Comparison of ENCODE assay signal across 11 cellular contexts in genomic region chr1:225657462-225657989, GRCh38. TPM values are rescaled to one million over a fixed set of nuclear protein-coding genes. Genes with fewer than 3 reads are reported as not detected.
DNase-seq lines count a peak whose midpoint lies in the region; ATAC-seq and TF ChIP-seq lines count a peak whose summit lies in the region.
"Had no signal": no experiment of that assay in that cellular context is flagged by ENCODE, and none has a peak within 500 bp of the region (broad histone marks: within the 10 kb centered on the region; RNA-seq: fewer than 3 reads in every experiment).

No MANE protein-coding gene starts in this region.

- H3K9me2 ChIP-seq in GM23248 (ENCODE audit: insufficient read depth), result no peaks in the 10 kb centered on the region

- TF ChIP-seq CTCF in fibroblast of the aortic adventitia (IDR thresholded peaks at IDR 0.05; ENCODE audit: insufficient read depth, low read length), result no peak

- H3K36me3 ChIP-seq in GM23248 (ENCODE audit: low read depth), result no peaks in the 10 kb centered on the region

- H4K20me1 ChIP-seq in GM23248 (ENCODE audit: insufficient read depth), result no peaks in the 10 kb centered on the region

- peaks cover 46% of the 10 kb centered on the region for H3F3A ChIP-seq in GM23248 (ENCODE audit: insufficient read depth)

- H3K4me2 ChIP-seq in GM23248 (ENCODE audit: unreplicated experiment), result peak overlapping the region; percentile 82

- H3K9ac ChIP-seq in GM23248, result peak overlapping the region; percentile 58

- no peaks in the 10 kb centered on the region for H3K27me3 ChIP-seq in GM23248 (replicated peaks; ENCODE audit: insufficient read depth)

- H2AFZ ChIP-seq in GM23248, result peak overlapping the region; percentile 35

- DNase-seq in GM23248 (peak; percentile 89), SK-N-DZ (ENCODE audit: low spot score) (peak; percentile 68), fibroblast of the aortic adventitia (ENCODE audit: low read depth) (peak; percentile 77), NCI-H82 (lab: John Stamatoyannopoulos, UW) (no peak), NCI-H2196 (lab: John Stamatoyannopoulos, UW; ENCODE audit: unreplicated experiment) (no peak)
- DNase-seq: GOT3; stimulated activated CD4-positive, alpha-beta T cell treated with anti-CD3 and anti-CD28 coated beads, Interleukin-2, amount 100 ng/mL, for 48 hours had no signal

- no peaks in the 10 kb centered on the region for H3K9me3 ChIP-seq in GM23248 (ENCODE audit: low read depth)

- no peak for ATAC-seq in HG03159 (IDR thresholded peaks at IDR 0.05; ENCODE audit: unreplicated experiment)
- no peak for ATAC-seq in HG02938 (IDR thresholded peaks at IDR 0.05; ENCODE audit: unreplicated experiment)
- ATAC-seq: left lobe of liver had no signal

- H3K4me3 ChIP-seq in GM23248 (peak overlapping the region; percentile 63), fibroblast of the aortic adventitia (ENCODE audit: low read depth, low read length) (no peak overlapping the region), skin epidermis (no peak overlapping the region)

- in situ Hi-C loops in GM23248 (cut with MboI), result no loop called here

- 54% methylated on average over 7 of the region's 7 CpGs for WGBS in GM23248 (ENCODE audit: low coverage in 1 of 2, low lambda C conversion rate in 2 of 2, missing lambda C conversion rate in 2 of 2), 2 experiments

- peaks cover 45% of the 10 kb centered on the region for H3K4me1 ChIP-seq in GM23248 (ENCODE audit: insufficient read depth)

- H3K27ac ChIP-seq in GM23248 (peak overlapping the region; percentile 94), skin epidermis (peak overlapping the region in 13 of 21 experiments; percentile 9 to 82 (median 52))

- peaks cover 2% of the 10 kb centered on the region for H3K79me2 ChIP-seq in GM23248 (ENCODE audit: insufficient read depth)

RNA-seq across cellular contexts. Expression of gene ENAH, which starts 4.6 kb away (rescaled TPM):
- total RNA-seq in GM23248 (2014; rRNA removed; shearing (Covaris generic)), result 113 and 125 TPM in 2 replicates
- polyA plus RNA-seq in GM23248 (2016; fragmentation: Nextera tagmentation; extraction: Ambion mirVana), result 35.5 and 40.1 TPM in 2 replicates
- 28.3 and 37.7 TPM in 2 replicates for polyA plus RNA-seq in SK-N-DZ (2014; cell fraction: cytosol; rRNA removed)
- 22.7 and 36.7 TPM in 2 replicates for polyA plus RNA-seq in SK-N-DZ (2014; cell fraction: nucleus; rRNA removed)
- total RNA-seq in fibroblast of the aortic adventitia (ENCODE audit: low replicate concordance), result 131 and 148 TPM in 2 replicates

Comparison
In these comparisons a context has a peak if more than half of its experiments do, and no peak if none do; other contexts are left out.
1. DNase-seq: peak in GM23248 (single experiment), SK-N-DZ (single experiment) and fibroblast of the aortic adventitia (single experiment); none in NCI-H82 (single experiment) and NCI-H2196 (single experiment).